In genomic region chr9:132752877-132753592, GRCh38 we compare ENCODE assay signal across 20 cellular contexts.
DNase-seq lines count a peak whose midpoint lies in the region; ATAC-seq, FAIRE-seq and TF ChIP-seq lines count a peak whose summit lies in the region.
"Had no signal": no experiment of that assay in that cellular context is flagged by ENCODE, and none has a peak within 500 bp of the region (broad histone marks: within the 10 kb centered on the region; RNA-seq: fewer than 3 reads in every experiment).

No MANE protein-coding gene starts in this region.

- DNase-seq in activated effector memory CD4-positive, alpha-beta T cell treated with anti-CD3 and anti-CD28 coated beads, Interleukin-2, amount 50 U/mL, for 16 hours, result peak; percentile 44
- DNase-seq in activated effector memory CD4-positive, alpha-beta T cell treated with Interleukin-2 at 50 U/mL for 16 hours, result no peak
- peak; percentile 31 for DNase-seq in NCI-H345 (lab: John Stamatoyannopoulos, UW)
- DNase-seq in lower lobe of right lung, result peak; percentile 65
- DNase-seq in urothelium cell line (ENCODE audit: low spot score), result no peak
- DNase-seq in GM13977 (ENCODE audit: low spot score), result no peak
- DNase-seq in activated T-cell treated with anti-CD3 and anti-CD28 coated beads, Interleukin-2, amount 50 U/mL, for 72 hours, result no peak
- no peak for DNase-seq in activated CD4-positive, alpha-beta T cell treated with anti-CD3 and anti-CD28 coated beads for 48 hours
- DNase-seq: activated CD8-positive, alpha-beta T cell treated with anti-CD3 and anti-CD28 coated beads for 36 hours; caudate nucleus; CD8-positive, alpha-beta T cell; effector memory CD4-positive, alpha-beta T cell; KBM-7; NCI-H1105; NCI-H510A treated with DMSO at 0.1 percent for 48 hours; SHP77 treated with DMSO at 0.1 percent for 48 hours; WERI-Rb-1 had no signal

- intact Hi-C loops in lower lobe of right lung (cut with DNase I), result no loop called here

- H3K27me3 ChIP-seq in lower lobe of right lung (ENCODE audit: low read depth), result no peaks in the 10 kb centered on the region

- in situ Hi-C loops in GM13977 (cut with MboI; ENCODE audit: low pct_unique_long_range_greater_than_20kb, low sequenced_read_pairs, unreplicated experiment), result no loop called here

- H3K4me1 ChIP-seq in lower lobe of right lung, result peaks cover 5% of the 10 kb centered on the region

- no peak overlapping the region for H3K4me3 Mint-ChIP-seq in activated T-cell treated with anti-CD3 and anti-CD28 coated beads, Interleukin-2, amount 50 U/mL, for 72 hours
- H3K4me3 Mint-ChIP-seq: activated CD8-positive, alpha-beta T cell treated with anti-CD3 and anti-CD28 coated beads for 36 hours; CD8-positive, alpha-beta T cell; T-helper 1 cell treated with Interleukin-12 subunit alpha and Interleukin-12 subunit beta and Interleukin-4 antibody, amounts not matched to agents 30 μg/mL and 1 μg/mL, for 36 hours had no signal

- peak overlapping the region; percentile 24 for H3K27ac ChIP-seq in lower lobe of right lung
- H3K27ac ChIP-seq: WERI-Rb-1 had no signal

- ATAC-seq in lower lobe of right lung, result peak; percentile 77 to 78
- ATAC-seq in activated T-cell treated with anti-CD3 and anti-CD28 coated beads, Interleukin-2, amount 50 U/mL, for 72 hours (replicated peaks in 1 of 2), result no peak
- ATAC-seq: activated CD8-positive, alpha-beta T cell treated with anti-CD3 and anti-CD28 coated beads for 36 hours; CD8-positive, alpha-beta T cell had no signal

- no peaks in the 10 kb centered on the region for H3K9me3 ChIP-seq in lower lobe of right lung

- FAIRE-seq in urothelium cell line (lab: Jason Lieb, UNC), result peak; percentile 30
- FAIRE-seq: G401.6 had no signal

- H3K4me3 ChIP-seq in lower lobe of right lung, result no peak overlapping the region

- H3K9me3 Mint-ChIP-seq in activated T-cell treated with anti-CD3 and anti-CD28 coated beads, Interleukin-2, amount 50 U/mL, for 72 hours, result no peaks in the 10 kb centered on the region
- H3K9me3 Mint-ChIP-seq: activated CD8-positive, alpha-beta T cell treated with anti-CD3 and anti-CD28 coated beads for 36 hours; activated T-helper 2 cell treated with anti-CD3 and anti-CD28 coated beads, Interferon-gamma antibody, Interleukin-2, Interleukin-4, amounts not matched to agents 10 μg/mL and 5 μg/mL and 100 μg/mL, durations not matched to agents 14 hours and 24 hours and 36 hours; CD8-positive, alpha-beta T cell; T-helper 1 cell treated with Interleukin-12 subunit alpha and Interleukin-12 subunit beta and Interleukin-4 antibody, amounts not matched to agents 30 μg/mL and 1 μg/mL, for 36 hours had no signal

- H3K36me3 ChIP-seq in lower lobe of right lung, result no peaks in the 10 kb centered on the region
- H3K36me3 ChIP-seq: WERI-Rb-1 had no signal

- H3K27ac Mint-ChIP-seq in activated T-cell treated with anti-CD3 and anti-CD28 coated beads, Interleukin-2, amount 50 U/mL, for 72 hours, result no peak overlapping the region
- H3K27ac Mint-ChIP-seq: activated CD8-positive, alpha-beta T cell treated with anti-CD3 and anti-CD28 coated beads for 36 hours; activated T-helper 2 cell treated with anti-CD3 and anti-CD28 coated beads, Interferon-gamma antibody, Interleukin-2, Interleukin-4, amounts not matched to agents 10 μg/mL and 5 μg/mL and 100 μg/mL, durations not matched to agents 14 hours and 24 hours and 36 hours; CD8-positive, alpha-beta T cell; T-helper 1 cell treated with Interleukin-12 subunit alpha and Interleukin-12 subunit beta and Interleukin-4 antibody, amounts not matched to agents 30 μg/mL and 1 μg/mL, for 36 hours had no signal

- no peaks in the 10 kb centered on the region for H3K27me3 Mint-ChIP-seq in activated T-cell treated with anti-CD3 and anti-CD28 coated beads, Interleukin-2, amount 50 U/mL, for 72 hours (ENCODE audit: low read depth)
- H3K27me3 Mint-ChIP-seq: activated CD8-positive, alpha-beta T cell treated with anti-CD3 and anti-CD28 coated beads for 36 hours had no signal

- H3K4me1 Mint-ChIP-seq in activated T-cell treated with anti-CD3 and anti-CD28 coated beads, Interleukin-2, amount 50 U/mL, for 72 hours (ENCODE audit: low read depth), result no peaks in the 10 kb centered on the region

- H3K36me3 Mint-ChIP-seq in activated T-cell treated with anti-CD3 and anti-CD28 coated beads, Interleukin-2, amount 50 U/mL, for 72 hours (ENCODE audit: insufficient read depth in 2 of 2), result no peaks in the 10 kb centered on the region
- H3K36me3 Mint-ChIP-seq: CD8-positive, alpha-beta T cell had no signal

- TF ChIP-seq CTCF in lower lobe of right lung (IDR thresholded peaks at IDR 0.05) (no peak), GM13977 (IDR thresholded peaks at IDR 0.05; ENCODE audit: extremely low read depth, insufficient read depth, missing control alignments) (no peak)

Comparison
In these comparisons a context has a peak if more than half of its experiments do, and no peak if none do; other contexts are left out.
1. DNase-seq: peak in activated effector memory CD4-positive, alpha-beta T cell treated with anti-CD3 and anti-CD28 coated beads, Interleukin-2, amount 50 U/mL, for 16 hours (single experiment), NCI-H345 (single experiment) and lower lobe of right lung (single experiment); none in activated effector memory CD4-positive, alpha-beta T cell treated with Interleukin-2 at 50 U/mL for 16 hours (single experiment), urothelium cell line (single experiment), GM13977 (single experiment), activated T-cell treated with anti-CD3 and anti-CD28 coated beads, Interleukin-2, amount 50 U/mL, for 72 hours (0 of 2) and activated CD4-positive, alpha-beta T cell treated with anti-CD3 and anti-CD28 coated beads for 48 hours (single experiment).
2. ATAC-seq: peak in lower lobe of right lung (2 of 2); none in activated T-cell treated with anti-CD3 and anti-CD28 coated beads, Interleukin-2, amount 50 U/mL, for 72 hours (0 of 2).